Comparison of ENCODE assay signal across 8 cellular contexts in genomic region chr7:143901710-143902587, GRCh38. TPM values are rescaled to one million over a fixed set of nuclear protein-coding genes. Genes with fewer than 3 reads are reported as not detected.
DNase-seq lines count a peak whose midpoint lies in the region; ATAC-seq and TF ChIP-seq lines count a peak whose summit lies in the region.

A gene with protein sequence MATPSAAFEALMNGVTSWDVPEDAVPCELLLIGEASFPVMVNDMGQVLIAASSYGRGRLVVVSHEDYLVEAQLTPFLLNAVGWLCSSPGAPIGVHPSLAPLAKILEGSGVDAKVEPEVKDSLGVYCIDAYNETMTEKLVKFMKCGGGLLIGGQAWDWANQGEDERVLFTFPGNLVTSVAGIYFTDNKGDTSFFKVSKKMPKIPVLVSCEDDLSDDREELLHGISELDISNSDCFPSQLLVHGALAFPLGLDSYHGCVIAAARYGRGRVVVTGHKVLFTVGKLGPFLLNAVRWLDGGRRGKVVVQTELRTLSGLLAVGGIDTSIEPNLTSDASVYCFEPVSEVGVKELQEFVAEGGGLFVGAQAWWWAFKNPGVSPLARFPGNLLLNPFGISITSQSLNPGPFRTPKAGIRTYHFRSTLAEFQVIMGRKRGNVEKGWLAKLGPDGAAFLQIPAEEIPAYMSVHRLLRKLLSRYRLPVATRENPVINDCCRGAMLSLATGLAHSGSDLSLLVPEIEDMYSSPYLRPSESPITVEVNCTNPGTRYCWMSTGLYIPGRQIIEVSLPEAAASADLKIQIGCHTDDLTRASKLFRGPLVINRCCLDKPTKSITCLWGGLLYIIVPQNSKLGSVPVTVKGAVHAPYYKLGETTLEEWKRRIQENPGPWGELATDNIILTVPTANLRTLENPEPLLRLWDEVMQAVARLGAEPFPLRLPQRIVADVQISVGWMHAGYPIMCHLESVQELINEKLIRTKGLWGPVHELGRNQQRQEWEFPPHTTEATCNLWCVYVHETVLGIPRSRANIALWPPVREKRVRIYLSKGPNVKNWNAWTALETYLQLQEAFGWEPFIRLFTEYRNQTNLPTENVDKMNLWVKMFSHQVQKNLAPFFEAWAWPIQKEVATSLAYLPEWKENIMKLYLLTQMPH (minus strand): TSS chr7:143902176. CDS start chr7:143876608, 25,568 bp downstream.

- ATAC-seq in GM19328 (IDR thresholded peaks at IDR 0.05; ENCODE audit: unreplicated experiment) (peak; percentile 95), HG03520 (IDR thresholded peaks at IDR 0.05; ENCODE audit: unreplicated experiment) (peak; percentile 89)

- peaks cover 0 to 2% (median 0%) of the 10 kb centered on the region in 7 donors for H3K9me3 Mint-ChIP-seq in CD14-positive monocyte

- H3K36me3 Mint-ChIP-seq in CD14-positive monocyte = no peaks in the 10 kb centered on the region

- peak within 1 kb of the TSS; percentile 89 to 96 for H3K4me3 Mint-ChIP-seq in CD14-positive monocyte

- no peaks in the 10 kb centered on the region for H3K27me3 ChIP-seq in liver (ENCODE audit: control insufficient read depth in 4 of 4, insufficient read depth in 4 of 4, low read length in 3 of 4)

- H3K4me1 Mint-ChIP-seq in CD14-positive monocyte = peaks cover 22% of the 10 kb centered on the region

- whole genome bisulfite sequencing in liver = 2% methylated on average over 54 of the region's 54 CpGs

- no peaks in the 10 kb centered on the region for H3K36me3 ChIP-seq in liver (ENCODE audit: control insufficient read depth in 4 of 4, insufficient read depth in 3 of 4, low read depth in 1 of 4, low read length in 3 of 4)

- intact Hi-C loops in CD14-positive monocyte (cut with micrococcal nuclease) = loop anchor here in 1 of 2 donors (10.0 kb wide), 1 partner anchor 57 kb away; no protein-coding TSS in a partner anchor

- TF ChIP-seq CTCF in CD14-positive monocyte (IDR thresholded peaks at IDR 0.05) (peak; percentile 27), liver (IDR thresholded peaks at IDR 0.05; ENCODE audit: low read depth, low read length, missing input control) (no peak)

- peak within 1 kb of the TSS; percentile 83 to 91 for H3K27ac ChIP-seq in liver (ENCODE audit: low read depth in 1 of 2, low read length in 2 of 2)

- H3K4me3 ChIP-seq in liver (ENCODE audit: low read depth in 1 of 3, low read length in 3 of 3) = peak within 1 kb of the TSS; percentile 62 to 91 (median 71)

- no peaks in the 10 kb centered on the region for H3K9me3 ChIP-seq in liver (ENCODE audit: control insufficient read depth in 4 of 4, low read length in 3 of 4)

- peaks cover 6 to 16% (median 14%) of the 10 kb centered on the region in 4 donors for H3K4me1 ChIP-seq in liver (ENCODE audit: control insufficient read depth in 4 of 4, insufficient read depth in 4 of 4, low read length in 3 of 4)

- DNase-seq in CD14-positive monocyte (ENCODE audit: low spot score) (peak; percentile 77), NCI-H526 treated with DMSO at 0.1 percent for 48 hours (lab: John Stamatoyannopoulos, UW) (peak; percentile 89), dermis blood vessel endothelial cell (peak; percentile 97)
- peak; percentile 86 to 88 for DNase-seq in activated CD4-positive, alpha-beta T cell treated with anti-CD3 and anti-CD28 coated beads, Interleukin-2, amount 50 U/mL, for 4 hours
- DNase-seq in stimulated activated CD4-positive, alpha-beta T cell treated with anti-CD3 and anti-CD28 coated beads, Interleukin-4, amount 100 ng/mL, for 24 hours = peak; percentile 91

- peaks cover 3 to 9% (median 6%) of the 10 kb centered on the region in 3 donors for H3K27me3 Mint-ChIP-seq in CD14-positive monocyte (ENCODE audit: low read depth in 3 of 3)

- TF ChIP-seq RAD21 in liver (IDR thresholded peaks at IDR 0.05) = peak; percentile 24 to 38

- peak within 1 kb of the TSS; percentile 67 to 93 (median 82) for H3K27ac Mint-ChIP-seq in CD14-positive monocyte

- peak within 1 kb of the TSS; percentile 69 to 87 for H3K9ac ChIP-seq in liver (ENCODE audit: low read depth in 1 of 2, low read length in 2 of 2)

TF ChIP-seq in liver, 16 proteins besides CTCF, POLR2A, EP300 and RAD21:
- TF ChIP-seq SP1 (IDR thresholded peaks at IDR 0.05) (peak; percentile 87), FOXA2 (IDR thresholded peaks at IDR 0.05) (no peak), NR2F2 (IDR thresholded peaks at IDR 0.05) (peak; percentile 54), TAF1 (conservative IDR thresholded peaks at IDR 0.05) (peak; percentile 90), RXRA (IDR thresholded peaks at IDR 0.05) (peak; percentile 75 to 85), EGR1 (IDR thresholded peaks at IDR 0.05; ENCODE audit: low read depth in 2 of 2) (peak; percentile 97 to 99), HNF4G (IDR thresholded peaks at IDR 0.05) (peak; percentile 47), ZBTB33 (IDR thresholded peaks at IDR 0.05) (peak; percentile 39), JUND (IDR thresholded peaks at IDR 0.05) (peak in 1 of 2 donors; percentile 72), GABPA (IDR thresholded peaks at IDR 0.05 in 1 of 2, conservative IDR thresholded peaks at IDR 0.05 in 1 of 2) (no peak), FOXA1 (IDR thresholded peaks at IDR 0.05) (no peak), HNF4A (conservative IDR thresholded peaks at IDR 0.05) (peak; percentile 83 to 90), YY1 (IDR thresholded peaks at IDR 0.05) (peak; percentile 31)
- TF ChIP-seq, protein P1, sequence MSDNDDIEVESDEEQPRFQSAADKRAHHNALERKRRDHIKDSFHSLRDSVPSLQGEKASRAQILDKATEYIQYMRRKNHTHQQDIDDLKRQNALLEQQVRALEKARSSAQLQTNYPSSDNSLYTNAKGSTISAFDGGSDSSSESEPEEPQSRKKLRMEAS (IDR thresholded peaks at IDR 0.05) = peak; percentile 37
- TF ChIP-seq, protein P2, sequence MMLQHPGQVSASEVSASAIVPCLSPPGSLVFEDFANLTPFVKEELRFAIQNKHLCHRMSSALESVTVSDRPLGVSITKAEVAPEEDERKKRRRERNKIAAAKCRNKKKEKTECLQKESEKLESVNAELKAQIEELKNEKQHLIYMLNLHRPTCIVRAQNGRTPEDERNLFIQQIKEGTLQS (IDR thresholded peaks at IDR 0.05) = no peak
- TF ChIP-seq, protein P3, sequence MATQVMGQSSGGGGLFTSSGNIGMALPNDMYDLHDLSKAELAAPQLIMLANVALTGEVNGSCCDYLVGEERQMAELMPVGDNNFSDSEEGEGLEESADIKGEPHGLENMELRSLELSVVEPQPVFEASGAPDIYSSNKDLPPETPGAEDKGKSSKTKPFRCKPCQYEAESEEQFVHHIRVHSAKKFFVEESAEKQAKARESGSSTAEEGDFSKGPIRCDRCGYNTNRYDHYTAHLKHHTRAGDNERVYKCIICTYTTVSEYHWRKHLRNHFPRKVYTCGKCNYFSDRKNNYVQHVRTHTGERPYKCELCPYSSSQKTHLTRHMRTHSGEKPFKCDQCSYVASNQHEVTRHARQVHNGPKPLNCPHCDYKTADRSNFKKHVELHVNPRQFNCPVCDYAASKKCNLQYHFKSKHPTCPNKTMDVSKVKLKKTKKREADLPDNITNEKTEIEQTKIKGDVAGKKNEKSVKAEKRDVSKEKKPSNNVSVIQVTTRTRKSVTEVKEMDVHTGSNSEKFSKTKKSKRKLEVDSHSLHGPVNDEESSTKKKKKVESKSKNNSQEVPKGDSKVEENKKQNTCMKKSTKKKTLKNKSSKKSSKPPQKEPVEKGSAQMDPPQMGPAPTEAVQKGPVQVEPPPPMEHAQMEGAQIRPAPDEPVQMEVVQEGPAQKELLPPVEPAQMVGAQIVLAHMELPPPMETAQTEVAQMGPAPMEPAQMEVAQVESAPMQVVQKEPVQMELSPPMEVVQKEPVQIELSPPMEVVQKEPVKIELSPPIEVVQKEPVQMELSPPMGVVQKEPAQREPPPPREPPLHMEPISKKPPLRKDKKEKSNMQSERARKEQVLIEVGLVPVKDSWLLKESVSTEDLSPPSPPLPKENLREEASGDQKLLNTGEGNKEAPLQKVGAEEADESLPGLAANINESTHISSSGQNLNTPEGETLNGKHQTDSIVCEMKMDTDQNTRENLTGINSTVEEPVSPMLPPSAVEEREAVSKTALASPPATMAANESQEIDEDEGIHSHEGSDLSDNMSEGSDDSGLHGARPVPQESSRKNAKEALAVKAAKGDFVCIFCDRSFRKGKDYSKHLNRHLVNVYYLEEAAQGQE (IDR thresholded peaks at IDR 0.05) = peak; percentile 94

RNA-seq across cellular contexts. Expression of the gene that starts here (rescaled TPM):
- polyA plus RNA-seq in CD14-positive monocyte (1 to 10 TPM; 1.8 to 3.3 TPM), liver (10 to 100 TPM; 20.2 to 34.9 TPM)
- total RNA-seq in dermis blood vessel endothelial cell (59.4 and 75.6 TPM in 2 replicates), liver (10 to 100 TPM; 25.4 to 75.1 TPM)

Comparison
In these comparisons a context has a peak if more than half of its experiments do, and no peak if none do; other contexts are left out.
1. Peak in every context shown above with its lines: DNase-seq, ATAC-seq, H3K4me3 ChIP-seq and H3K27ac ChIP-seq.
2. RNA of the gene that starts here (polyA plus RNA-seq): 20.2 to 34.9 TPM in liver; 1.8 to 3.3 TPM in CD14-positive monocyte; every median in the first group is over 4 times any median in the second.